13 cellular contexts compared by ENCODE assay signal in the genomic region with DNA sequence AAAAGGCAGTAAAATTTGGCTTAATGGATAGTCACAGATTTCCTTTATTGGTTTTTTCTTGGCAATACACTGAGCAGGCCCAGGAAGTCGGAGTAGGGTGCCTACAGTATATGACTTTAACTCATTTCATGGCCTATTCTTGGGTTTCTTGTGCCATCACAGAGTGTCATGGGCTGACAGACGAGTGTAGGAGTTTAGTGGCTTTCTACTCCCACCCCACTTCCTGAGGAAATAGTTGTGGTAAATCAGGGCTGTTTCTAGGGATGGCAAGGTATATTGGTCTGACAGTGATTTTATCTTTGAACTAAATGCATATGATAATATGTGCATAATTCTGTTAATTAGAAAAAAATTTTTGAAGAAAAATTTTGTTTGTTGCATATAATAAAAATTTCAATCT.
DNase-seq lines count a peak whose midpoint lies in the region; ATAC-seq and TF ChIP-seq lines count a peak whose summit lies in the region.
"Had no signal": no experiment of that assay in that cellular context is flagged by ENCODE, and none has a peak within 500 bp of the region (broad histone marks: within the 10 kb centered on the region; RNA-seq: fewer than 3 reads in every experiment).

No MANE protein-coding gene starts in this region.

- peaks cover 4% of the 10 kb centered on the region for H3K9me3 Mint-ChIP-seq in activated CD4-positive, alpha-beta memory T cell treated with anti-CD3 and anti-CD28 coated beads for 36 hours
- peaks cover 0 to 1% of the 10 kb centered on the region in 2 donors for H3K9me3 Mint-ChIP-seq in effector memory CD8-positive, alpha-beta T cell

- H3K9me3 ChIP-seq in gastrocnemius medialis, result no peaks in the 10 kb centered on the region
- H3K9me3 ChIP-seq: neutrophil, transverse colon had no signal

- peak; percentile 54 for ATAC-seq in GM18498 (IDR thresholded peaks at IDR 0.05; ENCODE audit: unreplicated experiment)
- ATAC-seq in HG02884 (IDR thresholded peaks at IDR 0.05; ENCODE audit: unreplicated experiment), result peak; percentile 77
- ATAC-seq in effector memory CD8-positive, alpha-beta T cell (replicated peaks), result peak; percentile 75
- no peak for ATAC-seq in gastrocnemius medialis
- no peak for ATAC-seq in HG03342 (IDR thresholded peaks at IDR 0.05; ENCODE audit: unreplicated experiment)

- no peaks in the 10 kb centered on the region for H3K27me3 ChIP-seq in gastrocnemius medialis
- H3K27me3 ChIP-seq: dorsolateral prefrontal cortex, transverse colon had no signal

- peaks cover 7% of the 10 kb centered on the region for H3K36me3 Mint-ChIP-seq in activated CD4-positive, alpha-beta memory T cell treated with anti-CD3 and anti-CD28 coated beads for 36 hours
- peaks cover 3% of the 10 kb centered on the region for H3K36me3 Mint-ChIP-seq in effector memory CD8-positive, alpha-beta T cell (ENCODE audit: insufficient read depth)

- H3K4me1 Mint-ChIP-seq in activated CD4-positive, alpha-beta memory T cell treated with anti-CD3 and anti-CD28 coated beads for 36 hours (ENCODE audit: low read depth), result peaks cover 20% of the 10 kb centered on the region
- H3K4me1 Mint-ChIP-seq in effector memory CD8-positive, alpha-beta T cell (ENCODE audit: low read depth in 2 of 2), result peaks cover 0 to 7% of the 10 kb centered on the region in 2 donors

- H3K4me3 ChIP-seq in gastrocnemius medialis, result no peak overlapping the region
- H3K4me3 ChIP-seq: dorsolateral prefrontal cortex, transverse colon had no signal

- H3K4me1 ChIP-seq in gastrocnemius medialis, result peaks cover 14 to 37% of the 10 kb centered on the region in 2 donors

- no peak overlapping the region for H3K27ac ChIP-seq in gastrocnemius medialis
- H3K27ac ChIP-seq: dorsolateral prefrontal cortex, HL-60, neutrophil, transverse colon had no signal

- POLR2A ChIA-PET in activated CD4-positive, alpha-beta memory T cell treated with anti-CD3 and anti-CD28 coated beads for 36 hours (lab: Charles Lee), result no interaction called here

- CTCF ChIA-PET in activated CD4-positive, alpha-beta memory T cell treated with anti-CD3 and anti-CD28 coated beads for 36 hours (lab: Charles Lee), result no interaction called here

- H3K27me3 Mint-ChIP-seq in activated CD4-positive, alpha-beta memory T cell treated with anti-CD3 and anti-CD28 coated beads for 36 hours, result peaks cover 7% of the 10 kb centered on the region
- H3K27me3 Mint-ChIP-seq in effector memory CD8-positive, alpha-beta T cell, result peaks cover 3 to 6% of the 10 kb centered on the region in 2 donors

- intact Hi-C loops in activated CD4-positive, alpha-beta memory T cell treated with anti-CD3 and anti-CD28 coated beads for 36 hours (cut with micrococcal nuclease), result loop anchor here (2.0 kb wide), 1 partner anchor 16 kb away; no protein-coding TSS in a partner anchor
- intact Hi-C loops in gastrocnemius medialis (cut with DNase I; ENCODE audit: low total_unique reads), result no loop called here

- H3K36me3 ChIP-seq in gastrocnemius medialis, result no peaks in the 10 kb centered on the region
- H3K36me3 ChIP-seq: neutrophil, transverse colon had no signal

- peak; percentile 45 for DNase-seq in activated CD4-positive, alpha-beta memory T cell treated with anti-CD3 and anti-CD28 coated beads for 36 hours
- DNase-seq in effector memory CD8-positive, alpha-beta T cell, result no peak
- DNase-seq in gastrocnemius medialis, result no peak
- DNase-seq in GM19238 (ENCODE audit: insufficient read length, low spot score), result no peak
- no peak for DNase-seq in nucleus accumbens (lab: John Stamatoyannopoulos, UW)
- DNase-seq: dorsolateral prefrontal cortex, NCI-H2171 treated with DMSO at 0.1 percent for 48 hours, transverse colon had no signal

- no peak overlapping the region for H3K27ac Mint-ChIP-seq in activated CD4-positive, alpha-beta memory T cell treated with anti-CD3 and anti-CD28 coated beads for 36 hours
- no peak overlapping the region for H3K27ac Mint-ChIP-seq in effector memory CD8-positive, alpha-beta T cell

- in situ Hi-C loops in gastrocnemius medialis (cut with MboI; ENCODE audit: low sequenced_read_pairs in 4 of 4), result no loop called here

- no peak for TF ChIP-seq CTCF in gastrocnemius medialis (IDR thresholded peaks at IDR 0.05 in 4 of 5, conservative IDR thresholded peaks at IDR 0.05 in 1 of 5)

- no peak for TF ChIP-seq POLR2A in gastrocnemius medialis (IDR thresholded peaks at IDR 0.05)

- H3K4me3 Mint-ChIP-seq in activated CD4-positive, alpha-beta memory T cell treated with anti-CD3 and anti-CD28 coated beads for 36 hours, result no peak overlapping the region
- no peak overlapping the region for H3K4me3 Mint-ChIP-seq in effector memory CD8-positive, alpha-beta T cell

Comparison
In these comparisons a context has a peak if more than half of its experiments do, and no peak if none do; other contexts are left out.
1. ATAC-seq: peak in GM18498 (single experiment), HG02884 (single experiment) and effector memory CD8-positive, alpha-beta T cell (single experiment); none in gastrocnemius medialis (0 of 2) and HG03342 (single experiment).